In the genomic region with DNA sequence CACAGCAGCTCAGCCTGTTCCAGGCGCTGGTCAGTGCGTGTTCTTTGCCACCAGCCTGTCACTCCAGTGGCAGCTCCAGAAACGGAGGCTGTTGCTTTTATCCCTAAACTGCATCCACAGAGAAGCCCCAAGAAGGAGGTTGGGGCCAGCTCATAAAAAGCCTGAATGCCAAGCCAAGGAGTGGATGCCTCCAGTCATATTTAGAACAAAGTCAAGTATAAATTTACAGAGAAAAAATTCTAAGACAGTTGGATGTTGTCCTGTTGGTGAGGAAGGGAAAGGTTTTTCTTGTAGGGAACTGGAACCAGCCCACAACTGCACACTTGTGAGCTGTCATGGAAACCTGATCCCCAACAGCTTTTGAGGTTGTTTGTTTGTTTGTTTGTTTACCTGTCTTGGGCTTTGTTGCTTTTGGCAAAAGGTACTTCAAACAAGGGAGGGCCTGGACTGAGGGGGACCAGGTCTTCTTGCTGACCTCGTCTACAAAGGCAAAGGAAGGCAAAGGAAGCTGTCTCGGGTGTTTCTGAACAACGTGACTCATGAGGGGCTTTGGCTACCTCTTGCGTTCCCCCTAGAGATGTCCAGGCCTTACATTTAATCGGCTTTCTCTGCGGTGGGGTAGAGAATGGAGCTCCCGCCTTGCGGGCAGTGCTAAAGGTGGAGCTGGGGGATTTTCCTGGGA, we compare ENCODE assay signal across 21 cellular contexts. TPM values are rescaled to one million over a fixed set of nuclear protein-coding genes. Genes with fewer than 3 reads are reported as not detected.
A peak's percentile ranks its signal among the peaks of the same experiment; 100 is the strongest.
DNase-seq lines count a peak whose midpoint lies in the region; ATAC-seq and TF ChIP-seq lines count a peak whose summit lies in the region.
"Had no signal": no experiment of that assay in that cellular context is flagged by ENCODE, and none has a peak within 500 bp of the region (broad histone marks: within the 10 kb centered on the region; RNA-seq: fewer than 3 reads in every experiment).

No MANE protein-coding gene starts in this region.

- no peak overlapping the region for H2BK120ac ChIP-seq in H9 (ENCODE audit: low read depth, low read length, poor library complexity, severe bottlenecking)

- H3K9me3 ChIP-seq in H9 (ENCODE audit: control insufficient read depth, low read depth, low read length) (no peaks in the 10 kb centered on the region), WERI-Rb-1 (ENCODE audit: severe bottlenecking) (no peaks in the 10 kb centered on the region), gastroesophageal sphincter (no peaks in the 10 kb centered on the region), prostate gland (no peaks in the 10 kb centered on the region)
- H3K9me3 ChIP-seq: BLaER1 treated with 17β-estradiol and CSF1 and Interleukin-3, amounts not matched to agents 10 nM and 100 nM; colonic mucosa; psoas muscle had no signal

- H3K9ac ChIP-seq in H9 (ENCODE audit: extremely low read depth, insufficient read length, low read length) = no peak overlapping the region
- H3K9ac ChIP-seq: BLaER1 treated with 17β-estradiol and CSF1 and Interleukin-3, amounts not matched to agents 10 nM and 100 nM had no signal

- no peaks in the 10 kb centered on the region for H3K27me3 Mint-ChIP-seq in H9 (ENCODE audit: low read depth)

- peak overlapping the region; percentile 21; the same call in 1 of the 2 replicates for H3K14ac ChIP-seq in H9 (ENCODE audit: insufficient read depth, low read length)

- H3K79me1 ChIP-seq in H9 (ENCODE audit: insufficient read depth, low read depth, low read length, poor library complexity, severe bottlenecking) = no peaks in the 10 kb centered on the region

- no peak overlapping the region for H3K27ac ChIP-seq in H9 (ENCODE audit: insufficient read length, low read depth, low read length)
- H3K27ac ChIP-seq in WERI-Rb-1 = peak overlapping the region; percentile 93
- H3K27ac ChIP-seq in gastroesophageal sphincter = peak overlapping the region in 3 of 4 donors; percentile 11 to 84 (median 82)
- H3K27ac ChIP-seq in skin epidermis = peak overlapping the region in 11 of 21 experiments; percentile 16 to 57 (median 33)
- H3K27ac ChIP-seq in prostate gland = peak overlapping the region in 1 of 2 donors; percentile 32
- H3K27ac ChIP-seq: BLaER1 treated with 17β-estradiol and CSF1 and Interleukin-3, amounts not matched to agents 10 nM and 100 nM; colonic mucosa; psoas muscle had no signal

- no peak overlapping the region for H4K8ac ChIP-seq in H9 (replicated peaks; ENCODE audit: insufficient read length, low read depth, low read length)

- no peak for TF ChIP-seq EP300 in gastroesophageal sphincter (IDR thresholded peaks at IDR 0.05)

- no peaks in the 10 kb centered on the region for H3K27me3 ChIP-seq in H9 (ENCODE audit: insufficient read depth, low read length)
- H3K27me3 ChIP-seq in WERI-Rb-1 (ENCODE audit: insufficient read depth, low read depth, severe bottlenecking) = no peaks in the 10 kb centered on the region
- no peaks in the 10 kb centered on the region for H3K27me3 ChIP-seq in gastroesophageal sphincter
- H3K27me3 ChIP-seq in prostate gland (replicated peaks; ENCODE audit: insufficient read depth) = no peaks in the 10 kb centered on the region
- H3K27me3 ChIP-seq: BLaER1 treated with 17β-estradiol and CSF1 and Interleukin-3, amounts not matched to agents 10 nM and 100 nM; colonic mucosa had no signal

- no peak overlapping the region for H3K4me3 Mint-ChIP-seq in H9

- no peak overlapping the region for H2BK20ac ChIP-seq in H9 (ENCODE audit: low read depth, low read length, poor library complexity, severe bottlenecking)

- H3K4me1 Mint-ChIP-seq in H9 = peaks cover 32 to 39% of the 10 kb centered on the region in 2 experiments

- H3K9me3 Mint-ChIP-seq in H9 = no peaks in the 10 kb centered on the region
- H3K9me3 Mint-ChIP-seq: activated T-helper 2 cell treated with anti-CD3 and anti-CD28 coated beads, Interferon-gamma antibody, Interleukin-2, Interleukin-4, amounts not matched to agents 10 μg/mL and 5 μg/mL and 100 μg/mL, durations not matched to agents 14 hours and 24 hours and 36 hours had no signal

- no peaks in the 10 kb centered on the region; a peak in 1 of 7 replicates for H3K36me3 Mint-ChIP-seq in H9 (ENCODE audit: insufficient read depth in 1 of 3, low read depth in 3 of 3)

- H3K23ac ChIP-seq in H9 (ENCODE audit: insufficient read length, low read depth, low read length) = no peak overlapping the region

- peaks cover 3% of the 10 kb centered on the region; the same call in 1 of the 2 replicates for H3K4me1 ChIP-seq in H9 (ENCODE audit: insufficient read depth, low read length)
- H3K4me1 ChIP-seq in gastroesophageal sphincter = peaks cover 0 to 41% (median 30%) of the 10 kb centered on the region in 3 donors
- H3K4me1 ChIP-seq in prostate gland (replicated peaks) = no peaks in the 10 kb centered on the region
- H3K4me1 ChIP-seq: colonic mucosa, psoas muscle had no signal

- H3T11ph ChIP-seq in H9 (ENCODE audit: low read length) = no peak overlapping the region

- no peak overlapping the region for H3K56ac ChIP-seq in H9 (ENCODE audit: insufficient read length, low read depth, low read length)

- intact Hi-C loops in prostate gland (cut with DNase I) = no loop called here

- H2BK15ac ChIP-seq in H9 (ENCODE audit: low read depth, low read length) = no peak overlapping the region

- H4K91ac ChIP-seq in H9 (ENCODE audit: insufficient read length, low read depth, low read length) = no peak overlapping the region

- no peak overlapping the region for H3K4ac ChIP-seq in H9 (ENCODE audit: low read depth, low read length)

- H2BK12ac ChIP-seq in H9 (ENCODE audit: insufficient read length, low read depth, low read length) = no peak overlapping the region

- H3K36me3 ChIP-seq in WERI-Rb-1 (peaks cover 19% of the 10 kb centered on the region), gastroesophageal sphincter (peaks cover 0 to 20% of the 10 kb centered on the region in 2 donors), prostate gland (no peaks in the 10 kb centered on the region)
- H3K36me3 ChIP-seq: BLaER1 treated with 17β-estradiol and CSF1 and Interleukin-3, amounts not matched to agents 10 nM and 100 nM; colonic mucosa had no signal

- no peaks in the 10 kb centered on the region for H3K79me2 ChIP-seq in H9 (ENCODE audit: insufficient read depth, low read length)

- TF ChIP-seq POLR2A in gastroesophageal sphincter (IDR thresholded peaks at IDR 0.05) (no peak), prostate gland (IDR thresholded peaks at IDR 0.05) (no peak)

- no peak overlapping the region for H2AFZ ChIP-seq in H9 (ENCODE audit: low read length)

- no CpG with 5 or more reads among the region's 11 CpGs for WGBS in H9 (ENCODE audit: extremely low coverage, insufficient read length, low lambda C conversion rate)
- WGBS in gastroesophageal sphincter (ENCODE audit: low coverage in 1 of 2), 2 donors = 80 to 81% methylated on average over 6 to 8 of the region's 11 CpGs
- WGBS in prostate gland = 31% methylated on average over 11 of the region's 11 CpGs

- H3K4me3 ChIP-seq in WERI-Rb-1 (ENCODE audit: low read depth, low read length) = peak overlapping the region; percentile 8; the same call in 1 of the 2 replicates
- no peak overlapping the region for H3K4me3 ChIP-seq in gastroesophageal sphincter
- H3K4me3 ChIP-seq in skin epidermis = no peak overlapping the region
- no peak overlapping the region for H3K4me3 ChIP-seq in prostate gland
- H3K4me3 ChIP-seq: BLaER1 treated with 17β-estradiol and CSF1 and Interleukin-3, amounts not matched to agents 10 nM and 100 nM; colonic mucosa; psoas muscle had no signal

- no peak overlapping the region for H2BK5ac ChIP-seq in H9 (ENCODE audit: insufficient read length, low read length)

- no peak overlapping the region for H2AK5ac ChIP-seq in H9 (ENCODE audit: insufficient read length, low read length)

- no peak overlapping the region for H4K5ac ChIP-seq in H9 (ENCODE audit: insufficient read length, low read depth, low read length)

- H3K23me2 ChIP-seq in H9 (ENCODE audit: insufficient read length, low read depth, low read length, poor library complexity, severe bottlenecking) = no peaks in the 10 kb centered on the region

- H3K4me2 ChIP-seq in H9 (ENCODE audit: insufficient read depth, insufficient read length, low read length) = no peak overlapping the region
- H3K4me2 ChIP-seq: BLaER1 treated with 17β-estradiol and CSF1 and Interleukin-3, amounts not matched to agents 10 nM and 100 nM had no signal

- no peak overlapping the region for H3K18ac ChIP-seq in H9 (ENCODE audit: insufficient read length, low read depth, low read length)

- DNase-seq in H9 = no peak
- no peak for DNase-seq in WERI-Rb-1
- DNase-seq in stimulated activated CD4-positive, alpha-beta T cell treated with anti-CD3 and anti-CD28 coated beads, Interleukin-12 subunit alpha, Interleukin-12 subunit beta, amount 100 ng/mL, for 4 hours = no peak
- DNase-seq in LoVo (ENCODE audit: low spot score) = no peak
- no peak for DNase-seq in NCI-H226
- DNase-seq in prostate gland (ENCODE audit: low spot score) = no peak
- DNase-seq: amniotic stem cell; colonic mucosa; DMS79; KG1; kidney glomerular epithelial cell; NCI-H2227 treated with DMSO at 0.1 percent for 48 hours; psoas muscle; stimulated activated CD4-positive, alpha-beta T cell treated with anti-CD3 and anti-CD28 coated beads, Interleukin-2, amount 100 ng/mL, for 24 hours had no signal

- ATAC-seq in gastroesophageal sphincter = no peak
- ATAC-seq: psoas muscle had no signal

- H3K27ac Mint-ChIP-seq in H9 = peak overlapping the region; percentile 65 to 70 (median 68); a peak in 2 of 7 replicates
- H3K27ac Mint-ChIP-seq: activated T-helper 2 cell treated with anti-CD3 and anti-CD28 coated beads, Interferon-gamma antibody, Interleukin-2, Interleukin-4, amounts not matched to agents 10 μg/mL and 5 μg/mL and 100 μg/mL, durations not matched to agents 14 hours and 24 hours and 36 hours had no signal

- no peaks in the 10 kb centered on the region for H4K20me1 ChIP-seq in H9 (ENCODE audit: control insufficient read depth, insufficient read depth, insufficient read length)
- H4K20me1 ChIP-seq: BLaER1 treated with 17β-estradiol and CSF1 and Interleukin-3, amounts not matched to agents 10 nM and 100 nM had no signal

- TF ChIP-seq CTCF in H9 (conservative IDR thresholded peaks at IDR 0.05) = no peak
- no peak for TF ChIP-seq CTCF in WERI-Rb-1 (IDR thresholded peaks at IDR 0.05; ENCODE audit: low read depth, low read length)
- no peak for TF ChIP-seq CTCF in gastroesophageal sphincter (IDR thresholded peaks at IDR 0.05)
- TF ChIP-seq CTCF in prostate gland (IDR thresholded peaks at IDR 0.05) = no peak

RNA-seq across cellular contexts. Expression of gene OLFML2A, which starts 36.7 kb away (rescaled TPM):
- total RNA-seq in H9 (2021) = 5.8 and 6.0 TPM in 2 replicates
- total RNA-seq in gastroesophageal sphincter = 10 to 100 TPM; 21.7 to 85.7 (median 43.2) TPM
- total RNA-seq in prostate gland = 10 to 100 TPM; 16.7 to 18.5 TPM
- total RNA-seq: activated T-helper 2 cell treated with anti-CD3 and anti-CD28 coated beads, Interferon-gamma antibody, Interleukin-2, Interleukin-4, amounts not matched to agents 10 μg/mL and 5 μg/mL and 100 μg/mL, durations not matched to agents 14 hours and 24 hours and 36 hours had no signal

RNA-seq across cellular contexts. Expression of gene WDR38, which starts 39.6 kb away (rescaled TPM):
- total RNA-seq in H9 (2021) = not detected in 2 replicates
- total RNA-seq in gastroesophageal sphincter = not detected
- total RNA-seq in prostate gland = not detected
- total RNA-seq: activated T-helper 2 cell treated with anti-CD3 and anti-CD28 coated beads, Interferon-gamma antibody, Interleukin-2, Interleukin-4, amounts not matched to agents 10 μg/mL and 5 μg/mL and 100 μg/mL, durations not matched to agents 14 hours and 24 hours and 36 hours; colonic mucosa; epithelial cell of proximal tubule; H7; psoas muscle; urinary bladder had no signal

RNA-seq across cellular contexts. Expression of gene NR6A1, which starts 42.5 kb away (rescaled TPM):
- total RNA-seq in H9 (2021) (98.9 and 99.3 TPM in 2 replicates), gastroesophageal sphincter (1 to 10 TPM in 1 of 4 donors, under 1 TPM in 3; 0.16 to 4.4 (median 0.62) TPM), prostate gland (10 to 100 TPM in 1 of 2 donors, 1 to 10 TPM in 1; 1.3 to 53.7 TPM)

RNA-seq across cellular contexts. Expression of gene RPL35, which starts 48.1 kb away (rescaled TPM):
- total RNA-seq in H9 (2021) (1,840 and 1,901 TPM in 2 replicates), gastroesophageal sphincter (1,000 to 10,000 TPM; 1,026 to 2,785 (median 2,065) TPM), prostate gland (1,000 to 10,000 TPM; 1,539 to 2,854 TPM)

RNA-seq across cellular contexts. Expression of gene ARPC5L, which starts 48.3 kb away (rescaled TPM):
- 67.7 and 68.9 TPM in 2 replicates for total RNA-seq in H9 (2021)
- 10 to 100 TPM; 19.9 to 27.6 (median 20.3) TPM for total RNA-seq in gastroesophageal sphincter
- 10 to 100 TPM; 27.8 to 41.1 TPM for total RNA-seq in prostate gland
